24 cellular contexts compared by ENCODE assay signal in genomic region chr18:6613581-6613980, GRCh38.
"Had no signal": no experiment of that assay in that cellular context is flagged by ENCODE, and none has a peak within 500 bp of the region (broad histone marks: within the 10 kb centered on the region; RNA-seq: fewer than 3 reads in every experiment).

No MANE protein-coding gene starts in this region.

- H3K4me3 Mint-ChIP-seq: activated naive CD4-positive, alpha-beta T cell treated with anti-CD3 and anti-CD28 coated beads, Interleukin-2, amount 10 ng/mL, durations not matched to agents 7 days and 5 days; activated naive CD8-positive, alpha-beta T cell treated with anti-CD3 and anti-CD28 coated beads, Interleukin-2, amount 10 ng/mL, durations not matched to agents 7 days and 5 days; activated T-cell treated with anti-CD3 and anti-CD28 coated beads, Interleukin-2, amount 50 U/mL, for 24 hours; natural killer cell treated with Interleukin-12 subunit alpha and Interleukin-12 subunit beta and Interleukin-15 and Interleukin-18, amount 100 ng/mL, for 72 hours had no signal

- H3K27me3 Mint-ChIP-seq: activated naive CD4-positive, alpha-beta T cell treated with anti-CD3 and anti-CD28 coated beads, Interleukin-2, amount 10 ng/mL, durations not matched to agents 7 days and 5 days; activated naive CD8-positive, alpha-beta T cell treated with anti-CD3 and anti-CD28 coated beads, Interleukin-2, amount 10 ng/mL, durations not matched to agents 7 days and 5 days; natural killer cell treated with Interleukin-12 subunit alpha and Interleukin-12 subunit beta and Interleukin-15 and Interleukin-18, amount 100 ng/mL, for 72 hours had no signal

- H3K4me1 Mint-ChIP-seq: activated naive CD4-positive, alpha-beta T cell treated with anti-CD3 and anti-CD28 coated beads, Interleukin-2, amount 10 ng/mL, durations not matched to agents 7 days and 5 days; activated naive CD8-positive, alpha-beta T cell treated with anti-CD3 and anti-CD28 coated beads, Interleukin-2, amount 10 ng/mL, durations not matched to agents 7 days and 5 days had no signal

- DNase-seq: activated CD4-positive, alpha-beta T cell treated with anti-CD3 and anti-CD28 coated beads for 4 hours; activated CD4-positive, alpha-beta T cell treated with anti-CD3 and anti-CD28 coated beads, Interleukin-2, amount 50 U/mL, for 4 hours; activated CD8-positive, alpha-beta memory T cell treated with anti-CD3 and anti-CD28 coated beads for 24 hours; activated gamma-delta T cell; activated naive CD4-positive, alpha-beta T cell treated with anti-CD3 and anti-CD28 coated beads, Interleukin-2, amount 10 ng/mL, durations not matched to agents 7 days and 5 days; activated naive CD8-positive, alpha-beta T cell treated with anti-CD3 and anti-CD28 coated beads, Interleukin-2, amount 10 ng/mL, durations not matched to agents 7 days and 5 days; activated T-cell treated with anti-CD3 and anti-CD28 coated beads, Interleukin-2, amount 50 U/mL, for 24 hours; brain microvascular endothelial cell; dorsolateral prefrontal cortex; effector memory CD4-positive, alpha-beta T cell; left lung; mucosa of descending colon; ovary; stimulated activated CD4-positive, alpha-beta T cell treated with anti-CD3 and anti-CD28 coated beads, Interleukin-12 subunit alpha, Interleukin-12 subunit beta, amount 100 ng/mL, for 4 hours; stimulated activated CD4-positive, alpha-beta T cell treated with anti-CD3 and anti-CD28 coated beads, Interleukin-4, amount 100 ng/mL, for 1 hour; stimulated activated naive CD8-positive, alpha-beta T cell treated with anti-CD3 and anti-CD28 coated beads, Interleukin-15, Interleukin-2, amounts not matched to agents 100 U/mL and 50 U/mL, for 24 hours; testis; transverse colon had no signal

- H3K9me3 ChIP-seq: mucosa of descending colon, neutrophil, ovary, testis, transverse colon had no signal

- H3K36me3 ChIP-seq: brain microvascular endothelial cell, left lung, neutrophil, ovary, transverse colon had no signal

- H3K4me1 ChIP-seq: left lung, transverse colon had no signal

- H3K27ac ChIP-seq: brain microvascular endothelial cell, coronary artery, dorsolateral prefrontal cortex, left lung, neutrophil, ovary, skin epidermis, testis, transverse colon had no signal

- H3K27ac Mint-ChIP-seq: activated naive CD4-positive, alpha-beta T cell treated with anti-CD3 and anti-CD28 coated beads, Interleukin-2, amount 10 ng/mL, durations not matched to agents 7 days and 5 days; activated naive CD8-positive, alpha-beta T cell treated with anti-CD3 and anti-CD28 coated beads, Interleukin-2, amount 10 ng/mL, durations not matched to agents 7 days and 5 days; activated T-cell treated with anti-CD3 and anti-CD28 coated beads, Interleukin-2, amount 50 U/mL, for 24 hours; natural killer cell treated with Interleukin-12 subunit alpha and Interleukin-12 subunit beta and Interleukin-15 and Interleukin-18, amount 100 ng/mL, for 72 hours; progenitor cell of endocrine pancreas had no signal

- H3K4me3 ChIP-seq: coronary artery, dorsolateral prefrontal cortex, left lung, lung, mucosa of descending colon, ovary, skin epidermis, testis, transverse colon had no signal

- H3K36me3 Mint-ChIP-seq: activated naive CD4-positive, alpha-beta T cell treated with anti-CD3 and anti-CD28 coated beads, Interleukin-2, amount 10 ng/mL, durations not matched to agents 7 days and 5 days; activated naive CD8-positive, alpha-beta T cell treated with anti-CD3 and anti-CD28 coated beads, Interleukin-2, amount 10 ng/mL, durations not matched to agents 7 days and 5 days; natural killer cell treated with Interleukin-12 subunit alpha and Interleukin-12 subunit beta and Interleukin-15 and Interleukin-18, amount 100 ng/mL, for 72 hours had no signal

- H3K27me3 ChIP-seq: brain microvascular endothelial cell, left lung, neutrophil, ovary, testis, transverse colon had no signal
